ENCODE assay signal across 8 cellular contexts in the genomic region with DNA sequence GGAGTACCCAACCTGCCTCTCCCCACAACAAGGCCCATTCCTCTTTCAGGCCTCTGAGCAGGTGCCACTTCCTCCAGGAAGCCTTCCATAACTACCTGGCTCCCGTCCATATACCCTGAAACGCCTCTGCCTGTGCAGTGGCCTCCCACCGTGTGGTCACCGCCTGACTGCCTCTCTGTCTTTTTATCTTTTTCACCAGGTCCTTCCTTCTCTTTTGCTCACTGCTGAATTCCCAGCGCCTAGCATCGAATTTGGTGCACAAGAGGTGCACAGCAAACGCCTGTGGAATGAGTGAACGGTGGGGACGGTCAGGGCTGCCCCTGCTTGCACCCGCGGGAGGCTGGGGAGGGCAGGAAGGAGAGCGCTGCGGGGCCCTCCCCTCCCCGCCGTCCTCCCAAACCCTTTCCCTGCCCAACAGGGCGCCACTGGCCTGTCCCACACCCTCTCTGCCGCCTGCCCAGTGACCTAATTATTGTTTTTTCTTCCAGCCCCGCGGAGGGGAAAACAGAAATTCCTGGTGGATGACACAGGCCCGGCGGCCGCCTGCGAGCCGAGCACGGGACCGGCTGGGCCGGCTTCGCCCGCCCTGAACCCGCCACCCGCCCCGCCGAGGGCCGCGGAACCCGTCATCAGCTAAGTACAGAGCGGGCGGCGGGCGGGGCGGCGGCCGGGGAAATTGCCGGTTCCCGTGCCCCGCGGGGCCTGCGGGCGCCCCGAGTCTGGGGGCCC.
DNase-seq lines count a peak whose midpoint lies in the region; ATAC-seq and TF ChIP-seq lines count a peak whose summit lies in the region.

No MANE protein-coding gene starts in this region.

- ATAC-seq in HG03045 (IDR thresholded peaks at IDR 0.05; ENCODE audit: unreplicated experiment) = no peak

- H3K36me3 ChIP-seq in esophagus muscularis mucosa (no peaks in the 10 kb centered on the region), tibial artery (no peaks in the 10 kb centered on the region)

- H2BK20ac ChIP-seq in H9 (ENCODE audit: low read depth, low read length, poor library complexity, severe bottlenecking) = no peak overlapping the region

- H3K4me3 Mint-ChIP-seq in H9 = peak overlapping the region; percentile 54 to 63
- no peak overlapping the region for H3K4me3 Mint-ChIP-seq in activated CD4-positive, alpha-beta memory T cell treated with anti-CD3 and anti-CD28 coated beads, Interleukin-2, amount 10 ng/mL, durations not matched to agents 7 days and 5 days

- TF ChIP-seq CTCF in H9 (conservative IDR thresholded peaks at IDR 0.05) = no peak
- TF ChIP-seq CTCF in esophagus muscularis mucosa (IDR thresholded peaks at IDR 0.05) = no peak
- no peak for TF ChIP-seq CTCF in tibial artery (IDR thresholded peaks at IDR 0.05)

- H3K56ac ChIP-seq in H9 (ENCODE audit: insufficient read length, low read depth, low read length) = no peak overlapping the region

- no CpG with 5 or more reads among the region's 50 CpGs for WGBS in H9 (ENCODE audit: extremely low coverage, insufficient read length, low lambda C conversion rate)
- 11% methylated on average over 15 of the region's 50 CpGs for WGBS in esophagus muscularis mucosa

- H2AK5ac ChIP-seq in H9 (ENCODE audit: insufficient read length, low read length) = no peak overlapping the region

- no peak overlapping the region for H4K5ac ChIP-seq in H9 (ENCODE audit: insufficient read length, low read depth, low read length)

- H3K4me3 ChIP-seq in esophagus muscularis mucosa = peak overlapping the region; percentile 57 to 76 (median 60)
- peak overlapping the region; percentile 37 for H3K4me3 ChIP-seq in mononuclear cell (ENCODE audit: low read length)
- H3K4me3 ChIP-seq in tibial artery = peak overlapping the region; percentile 45 to 56

- H3K9me3 ChIP-seq in H9 (ENCODE audit: control insufficient read depth, low read depth, low read length) = no peaks in the 10 kb centered on the region
- H3K9me3 ChIP-seq in esophagus muscularis mucosa = no peaks in the 10 kb centered on the region
- H3K9me3 ChIP-seq in mononuclear cell (ENCODE audit: low read depth, low read length) = no peaks in the 10 kb centered on the region
- H3K9me3 ChIP-seq in tibial artery = no peaks in the 10 kb centered on the region

- H2BK15ac ChIP-seq in H9 (ENCODE audit: low read depth, low read length) = no peak overlapping the region

- H3K4ac ChIP-seq in H9 (ENCODE audit: low read depth, low read length) = no peak overlapping the region

- H3K4me1 ChIP-seq in H9 (ENCODE audit: insufficient read depth, low read length) (no peaks in the 10 kb centered on the region), esophagus muscularis mucosa (peaks cover 27 to 54% (median 33%) of the 10 kb centered on the region in 4 donors), mononuclear cell (ENCODE audit: insufficient read depth, low read length) (peaks cover 34% of the 10 kb centered on the region), tibial artery (peaks cover 0 to 51% (median 41%) of the 10 kb centered on the region in 4 donors)

- no peak overlapping the region for H3K23ac ChIP-seq in H9 (ENCODE audit: insufficient read length, low read depth, low read length)

- no peak overlapping the region for H2AFZ ChIP-seq in H9 (ENCODE audit: low read length)

- no peak overlapping the region for H4K91ac ChIP-seq in H9 (ENCODE audit: insufficient read length, low read depth, low read length)

- H2BK5ac ChIP-seq in H9 (ENCODE audit: insufficient read length, low read length) = no peak overlapping the region

- no peaks in the 10 kb centered on the region for H3K9me3 Mint-ChIP-seq in H9
- H3K9me3 Mint-ChIP-seq in activated CD4-positive, alpha-beta memory T cell treated with anti-CD3 and anti-CD28 coated beads, Interleukin-2, amount 10 ng/mL, durations not matched to agents 7 days and 5 days = no peaks in the 10 kb centered on the region

- no peak overlapping the region for H3K27ac Mint-ChIP-seq in H9
- no peak overlapping the region for H3K27ac Mint-ChIP-seq in activated CD4-positive, alpha-beta memory T cell treated with anti-CD3 and anti-CD28 coated beads, Interleukin-2, amount 10 ng/mL, durations not matched to agents 7 days and 5 days

- no peaks in the 10 kb centered on the region for H3K36me3 Mint-ChIP-seq in H9 (ENCODE audit: insufficient read depth in 1 of 3, low read depth in 3 of 3)
- no peaks in the 10 kb centered on the region for H3K36me3 Mint-ChIP-seq in activated CD4-positive, alpha-beta memory T cell treated with anti-CD3 and anti-CD28 coated beads, Interleukin-2, amount 10 ng/mL, durations not matched to agents 7 days and 5 days (ENCODE audit: low read depth)

- intact Hi-C loops in esophagus muscularis mucosa (cut with DNase I) (loop anchor here (5.0 kb wide), 1 partner anchor 40 kb away; no protein-coding TSS in a partner anchor), tibial artery (cut with DNase I; ENCODE audit: low total_unique reads) (no loop called here)

- H4K20me1 ChIP-seq in H9 (ENCODE audit: control insufficient read depth, insufficient read depth, insufficient read length) = no peaks in the 10 kb centered on the region

- H3K27me3 ChIP-seq in H9 (ENCODE audit: insufficient read depth, low read length) (peaks cover 16% of the 10 kb centered on the region; the same call in 1 of the 2 replicates), esophagus muscularis mucosa (no peaks in the 10 kb centered on the region), mononuclear cell (ENCODE audit: insufficient read depth, low read length) (peaks cover 19% of the 10 kb centered on the region), tibial artery (no peaks in the 10 kb centered on the region)

- H2BK12ac ChIP-seq in H9 (ENCODE audit: insufficient read length, low read depth, low read length) = no peak overlapping the region

- H3T11ph ChIP-seq in H9 (ENCODE audit: low read length) = no peak overlapping the region

- DNase-seq in AG08396 (ENCODE audit: low spot score) (peak; percentile 95), H9 (no peak), esophagus muscularis mucosa (ENCODE audit: extremely low spot score) (peak; percentile 95), tibial artery (peak; percentile 91 to 97), NCI-H510A (lab: John Stamatoyannopoulos, UW) (no peak)
- peak; percentile 21 for DNase-seq in activated CD4-positive, alpha-beta memory T cell treated with anti-CD3 and anti-CD28 coated beads, Interleukin-2, amount 10 ng/mL, durations not matched to agents 7 days and 5 days

- no peak for TF ChIP-seq POLR2A in esophagus muscularis mucosa (IDR thresholded peaks at IDR 0.05; ENCODE audit: low read depth)

- no peak overlapping the region for H2BK120ac ChIP-seq in H9 (ENCODE audit: low read depth, low read length, poor library complexity, severe bottlenecking)

- TF ChIP-seq EP300 in esophagus muscularis mucosa (IDR thresholded peaks at IDR 0.05) = no peak

- peaks cover 13 to 16% of the 10 kb centered on the region in 2 experiments for H3K4me1 Mint-ChIP-seq in H9
- peaks cover 4% of the 10 kb centered on the region for H3K4me1 Mint-ChIP-seq in activated CD4-positive, alpha-beta memory T cell treated with anti-CD3 and anti-CD28 coated beads, Interleukin-2, amount 10 ng/mL, durations not matched to agents 7 days and 5 days

- POLR2A ChIA-PET in activated CD4-positive, alpha-beta memory T cell treated with anti-CD3 and anti-CD28 coated beads, Interleukin-2, amount 10 ng/mL, durations not matched to agents 7 days and 5 days (lab: Charles Lee) = no interaction called here

- H3K23me2 ChIP-seq in H9 (ENCODE audit: insufficient read length, low read depth, low read length, poor library complexity, severe bottlenecking) = peaks cover 5% of the 10 kb centered on the region

- no peak overlapping the region for H4K8ac ChIP-seq in H9 (replicated peaks; ENCODE audit: insufficient read length, low read depth, low read length)

- no peak overlapping the region; the same call in 1 of the 2 replicates for H3K14ac ChIP-seq in H9 (ENCODE audit: insufficient read depth, low read length)

- no peaks in the 10 kb centered on the region for H3K79me1 ChIP-seq in H9 (ENCODE audit: insufficient read depth, low read depth, low read length, poor library complexity, severe bottlenecking)

- peak overlapping the region; percentile 38 for H3K4me2 ChIP-seq in H9 (ENCODE audit: insufficient read depth, insufficient read length, low read length)

- no peak overlapping the region for H3K9ac ChIP-seq in H9 (ENCODE audit: extremely low read depth, insufficient read length, low read length)

- H3K27me3 Mint-ChIP-seq in H9 (ENCODE audit: low read depth) = peaks cover 42% of the 10 kb centered on the region
- H3K27me3 Mint-ChIP-seq in activated CD4-positive, alpha-beta memory T cell treated with anti-CD3 and anti-CD28 coated beads, Interleukin-2, amount 10 ng/mL, durations not matched to agents 7 days and 5 days = peaks cover 49% of the 10 kb centered on the region

- no peak overlapping the region for H3K27ac ChIP-seq in H9 (ENCODE audit: insufficient read length, low read depth, low read length)
- H3K27ac ChIP-seq in esophagus muscularis mucosa (replicated peaks in 1 of 4) = peak overlapping the region; percentile 91 to 96 (median 94)
- H3K27ac ChIP-seq in tibial artery = peak overlapping the region; percentile 91 to 92

- CTCF ChIA-PET in activated CD4-positive, alpha-beta memory T cell treated with anti-CD3 and anti-CD28 coated beads, Interleukin-2, amount 10 ng/mL, durations not matched to agents 7 days and 5 days (lab: Charles Lee) = interaction anchor here (1.3 kb wide), 1 partner anchor 9 kb away, joined by 4 read pairs; no protein-coding TSS in a partner anchor

- no peaks in the 10 kb centered on the region for H3K79me2 ChIP-seq in H9 (ENCODE audit: insufficient read depth, low read length)

- H3K18ac ChIP-seq in H9 (ENCODE audit: insufficient read length, low read depth, low read length) = no peak overlapping the region

Comparison
In these comparisons a context has a peak if more than half of its experiments do, and no peak if none do; other contexts are left out.
1. DNase-seq: peak in AG08396 (single experiment), activated CD4-positive, alpha-beta memory T cell treated with anti-CD3 and anti-CD28 coated beads, Interleukin-2, amount 10 ng/mL, durations not matched to agents 7 days and 5 days (single experiment), esophagus muscularis mucosa (single experiment) and tibial artery (2 of 2); none in H9 (single experiment) and NCI-H510A (single experiment).
2. Peak in every context shown above with its lines, with median percentiles within 50 percentile points of each other: H3K4me3 ChIP-seq.